9 cellular contexts compared by ENCODE assay signal in genomic region chr14:100105357-100106169, GRCh38. TPM values are rescaled to one million over a fixed set of nuclear protein-coding genes. Genes with fewer than 3 reads are reported as not detected.
A peak's percentile ranks its signal among the peaks of the same experiment; 100 is the strongest.
DNase-seq lines count a peak whose midpoint lies in the region; ATAC-seq and TF ChIP-seq lines count a peak whose summit lies in the region.
"Had no signal": no experiment of that assay in that cellular context is flagged by ENCODE, and none has a peak within 500 bp of the region (broad histone marks: within the 10 kb centered on the region; RNA-seq: fewer than 3 reads in every experiment).

No MANE protein-coding gene starts in this region.

- 76% methylated on average over 16 of the region's 16 CpGs for WGBS in right cardiac atrium

- H3K27me3 Mint-ChIP-seq in activated CD8-positive, alpha-beta T cell treated with anti-CD3 and anti-CD28 coated beads, Interleukin-2, amount 10 ng/mL, durations not matched to agents 7 days and 5 days (ENCODE audit: low read depth): no peaks in the 10 kb centered on the region

- H3K4me3 Mint-ChIP-seq in activated CD8-positive, alpha-beta T cell treated with anti-CD3 and anti-CD28 coated beads, Interleukin-2, amount 10 ng/mL, durations not matched to agents 7 days and 5 days: peak overlapping the region; percentile 53

- no peak overlapping the region for H3K4me3 ChIP-seq in right atrium auricular region
- no peak overlapping the region for H3K4me3 ChIP-seq in right cardiac atrium (ENCODE audit: low read length)
- H3K4me3 ChIP-seq in upper lobe of right lung: no peak overlapping the region

- no peaks in the 10 kb centered on the region for H3K27me3 ChIP-seq in right atrium auricular region
- no peaks in the 10 kb centered on the region for H3K27me3 ChIP-seq in right cardiac atrium (ENCODE audit: control insufficient read depth, insufficient read depth)
- no peaks in the 10 kb centered on the region for H3K27me3 ChIP-seq in upper lobe of right lung

- no peak for TF ChIP-seq CTCF in right atrium auricular region (IDR thresholded peaks at IDR 0.05)
- TF ChIP-seq CTCF in upper lobe of right lung (IDR thresholded peaks at IDR 0.05): no peak

- no peaks in the 10 kb centered on the region for H3K9me3 ChIP-seq in right atrium auricular region
- no peaks in the 10 kb centered on the region for H3K9me3 ChIP-seq in right cardiac atrium (ENCODE audit: control insufficient read depth, low read length)
- H3K9me3 ChIP-seq in upper lobe of right lung: no peaks in the 10 kb centered on the region

- peak overlapping the region in 1 of 2 donors; percentile 9 for H3K27ac ChIP-seq in right atrium auricular region
- no peak overlapping the region for H3K27ac ChIP-seq in right cardiac atrium (ENCODE audit: low read length)
- no peak overlapping the region for H3K27ac ChIP-seq in upper lobe of right lung

- H3K36me3 ChIP-seq in right atrium auricular region (no peaks in the 10 kb centered on the region), upper lobe of right lung (peaks cover 4% of the 10 kb centered on the region)

- peaks cover 0 to 66% of the 10 kb centered on the region in 2 donors for H3K4me1 ChIP-seq in right atrium auricular region
- peaks cover 29% of the 10 kb centered on the region for H3K4me1 ChIP-seq in right cardiac atrium (ENCODE audit: control insufficient read depth, insufficient read depth, low read length)
- peaks cover 62% of the 10 kb centered on the region for H3K4me1 ChIP-seq in upper lobe of right lung

- peaks cover 93% of the 10 kb centered on the region for H3K4me1 Mint-ChIP-seq in activated CD8-positive, alpha-beta T cell treated with anti-CD3 and anti-CD28 coated beads, Interleukin-2, amount 10 ng/mL, durations not matched to agents 7 days and 5 days (ENCODE audit: low read depth)

- peaks cover 90% of the 10 kb centered on the region for H3K36me3 Mint-ChIP-seq in activated CD8-positive, alpha-beta T cell treated with anti-CD3 and anti-CD28 coated beads, Interleukin-2, amount 10 ng/mL, durations not matched to agents 7 days and 5 days (ENCODE audit: low read depth)

- CTCF ChIA-PET in activated CD8-positive, alpha-beta T cell treated with anti-CD3 and anti-CD28 coated beads, Interleukin-2, amount 10 ng/mL, durations not matched to agents 7 days and 5 days (lab: Charles Lee): interaction anchor here (1.0 to 13.2 kb wide), 15 partner anchors 8 to 134 kb away, joined by 3 to 321 read pairs (median 7); partner anchors contain the start of gene EVL

- POLR2A ChIA-PET in activated CD8-positive, alpha-beta T cell treated with anti-CD3 and anti-CD28 coated beads, Interleukin-2, amount 10 ng/mL, durations not matched to agents 7 days and 5 days (lab: Charles Lee): interaction anchor here (0.8 to 3.6 kb wide), 8 partner anchors 24 to 44 kb away, joined by 4 to 20 read pairs (median 8); partner anchors contain the start of gene EVL

- DNase-seq in Right ventricle myocardium superior: peak; percentile 61
- DNase-seq in right atrium auricular region (ENCODE audit: low spot score): no peak
- peak; percentile 52 for DNase-seq in activated CD8-positive, alpha-beta T cell treated with anti-CD3 and anti-CD28 coated beads, Interleukin-2, amount 10 ng/mL, durations not matched to agents 7 days and 5 days
- peak in 2 of 3 donors; percentile 50 to 81 for DNase-seq in right cardiac atrium
- DNase-seq in upper lobe of right lung: no peak
- no peak for DNase-seq in NCI-H510A treated with DMSO at 0.1 percent for 48 hours (lab: John Stamatoyannopoulos, UW)
- no peak for DNase-seq in NCI-H146 (lab: John Stamatoyannopoulos, UW)
- DNase-seq: erythroblast had no signal

- intact Hi-C loops in Right ventricle myocardium superior (cut with DNase I) (loop anchor here (2.0 to 5.0 kb wide), 3 partner anchors 87 to 123 kb away; no protein-coding TSS in a partner anchor), right cardiac atrium (cut with DNase I) (loop anchor here (2.0 to 10.0 kb wide), 4 partner anchors 51 to 123 kb away; no protein-coding TSS in a partner anchor), upper lobe of right lung (cut with DNase I) (loop anchor here (10.0 kb wide), 1 partner anchor 121 kb away; no protein-coding TSS in a partner anchor)

- H3K9me3 Mint-ChIP-seq in activated CD8-positive, alpha-beta T cell treated with anti-CD3 and anti-CD28 coated beads, Interleukin-2, amount 10 ng/mL, durations not matched to agents 7 days and 5 days (ENCODE audit: insufficient read depth): no peaks in the 10 kb centered on the region

- ATAC-seq in Right ventricle myocardium superior (ENCODE audit: poor library complexity) (no peak), right cardiac atrium (no peak), upper lobe of right lung (peak; percentile 4), GM19463 (IDR thresholded peaks at IDR 0.05; ENCODE audit: unreplicated experiment) (no peak)
- ATAC-seq in activated CD8-positive, alpha-beta T cell treated with anti-CD3 and anti-CD28 coated beads, Interleukin-2, amount 10 ng/mL, durations not matched to agents 7 days and 5 days: peak; percentile 31

- H3K27ac Mint-ChIP-seq in activated CD8-positive, alpha-beta T cell treated with anti-CD3 and anti-CD28 coated beads, Interleukin-2, amount 10 ng/mL, durations not matched to agents 7 days and 5 days: peak overlapping the region; percentile 86

RNA-seq across cellular contexts. Expression of gene EVL, which starts 40.3 kb away (rescaled TPM):
- total RNA-seq in Right ventricle myocardium superior (36.2 TPM), right atrium auricular region (10 to 100 TPM; 41.5 to 42.0 TPM), right cardiac atrium (10 to 100 TPM; 68.1 to 74.8 (median 71.5) TPM), upper lobe of right lung (206 TPM)
- 100 to 1,000 TPM; 863 to 926 TPM for total RNA-seq in activated CD8-positive, alpha-beta T cell treated with anti-CD3 and anti-CD28 coated beads, Interleukin-2, amount 10 ng/mL, durations not matched to agents 7 days and 5 days
- polyA plus RNA-seq in right cardiac atrium: 46.6 TPM

RNA-seq across cellular contexts. Expression of gene DEGS2, which starts 53.9 kb away (rescaled TPM):
- not detected for total RNA-seq in Right ventricle myocardium superior
- total RNA-seq in right atrium auricular region: not detected
- under 1 TPM; 0.05 to 0.39 TPM for total RNA-seq in activated CD8-positive, alpha-beta T cell treated with anti-CD3 and anti-CD28 coated beads, Interleukin-2, amount 10 ng/mL, durations not matched to agents 7 days and 5 days
- total RNA-seq in right cardiac atrium: under 1 TPM in 3 of 4 donors, not detected in 1; 0.29 to 0.42 (median 0.31) TPM
- 0.11 TPM for polyA plus RNA-seq in right cardiac atrium
- total RNA-seq in upper lobe of right lung: 1.7 TPM

Comparison
In these comparisons a context has a peak if more than half of its experiments do, and no peak if none do; other contexts are left out.
1. DNase-seq: peak in Right ventricle myocardium superior (single experiment), activated CD8-positive, alpha-beta T cell treated with anti-CD3 and anti-CD28 coated beads, Interleukin-2, amount 10 ng/mL, durations not matched to agents 7 days and 5 days (single experiment) and right cardiac atrium (2 of 3); none in right atrium auricular region (single experiment), upper lobe of right lung (single experiment), NCI-H510A treated with DMSO at 0.1 percent for 48 hours (single experiment) and NCI-H146 (single experiment).
2. ATAC-seq: peak in activated CD8-positive, alpha-beta T cell treated with anti-CD3 and anti-CD28 coated beads, Interleukin-2, amount 10 ng/mL, durations not matched to agents 7 days and 5 days (single experiment) and upper lobe of right lung (single experiment); none in Right ventricle myocardium superior (single experiment), right cardiac atrium (0 of 2) and GM19463 (single experiment).